2 cellular contexts compared by ENCODE assay signal in the genomic region with DNA sequence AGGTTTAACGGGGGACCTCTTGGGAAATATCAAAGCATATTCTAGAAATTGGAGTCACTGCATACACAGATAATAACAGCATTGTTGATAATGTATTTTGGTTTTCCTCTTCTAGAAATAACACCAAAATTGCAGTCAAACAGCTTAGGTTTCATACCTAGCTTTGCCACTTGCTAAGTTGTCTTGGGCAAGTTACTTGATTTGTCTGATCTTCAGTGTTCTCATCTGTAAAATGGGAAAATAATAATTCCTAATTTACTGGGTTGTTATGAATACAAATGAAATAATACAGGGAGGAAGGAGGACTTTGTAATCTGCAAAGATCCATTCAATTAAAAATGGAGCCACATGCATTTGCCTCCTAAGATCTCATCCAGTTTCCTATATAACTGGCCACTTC.
TF ChIP-seq lines count a peak whose summit lies in the region.

No MANE protein-coding gene starts in this region.

TF ChIP-seq in HepG2, 621 proteins besides CTCF, POLR2A, EP300 and RAD21:
- no peak for TF ChIP-seq MYNN (CRISPR knock-in tag; IDR thresholded peaks at IDR 0.05; ENCODE audit: low read depth)
- TF ChIP-seq BHLHE40 (IDR thresholded peaks at IDR 0.05; ENCODE audit: low read length), result no peak
- TF ChIP-seq, protein P1, sequence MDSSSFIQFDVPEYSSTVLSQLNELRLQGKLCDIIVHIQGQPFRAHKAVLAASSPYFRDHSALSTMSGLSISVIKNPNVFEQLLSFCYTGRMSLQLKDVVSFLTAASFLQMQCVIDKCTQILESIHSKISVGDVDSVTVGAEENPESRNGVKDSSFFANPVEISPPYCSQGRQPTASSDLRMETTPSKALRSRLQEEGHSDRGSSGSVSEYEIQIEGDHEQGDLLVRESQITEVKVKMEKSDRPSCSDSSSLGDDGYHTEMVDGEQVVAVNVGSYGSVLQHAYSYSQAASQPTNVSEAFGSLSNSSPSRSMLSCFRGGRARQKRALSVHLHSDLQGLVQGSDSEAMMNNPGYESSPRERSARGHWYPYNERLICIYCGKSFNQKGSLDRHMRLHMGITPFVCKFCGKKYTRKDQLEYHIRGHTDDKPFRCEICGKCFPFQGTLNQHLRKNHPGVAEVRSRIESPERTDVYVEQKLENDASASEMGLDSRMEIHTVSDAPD (CRISPR knock-in tag; IDR thresholded peaks at IDR 0.05), result no peak
- no peak for TF ChIP-seq HIVEP1 (CRISPR knock-in tag; IDR thresholded peaks at IDR 0.05)
- TF ChIP-seq YEATS4 (CRISPR knock-in tag; IDR thresholded peaks at IDR 0.05; ENCODE audit: borderline replicate concordance), result no peak
- no peak for TF ChIP-seq CEBPG (CRISPR knock-in tag; IDR thresholded peaks at IDR 0.05)
- no peak for TF ChIP-seq TEAD2 (CRISPR knock-in tag; IDR thresholded peaks at IDR 0.05)
- TF ChIP-seq, protein P2, sequence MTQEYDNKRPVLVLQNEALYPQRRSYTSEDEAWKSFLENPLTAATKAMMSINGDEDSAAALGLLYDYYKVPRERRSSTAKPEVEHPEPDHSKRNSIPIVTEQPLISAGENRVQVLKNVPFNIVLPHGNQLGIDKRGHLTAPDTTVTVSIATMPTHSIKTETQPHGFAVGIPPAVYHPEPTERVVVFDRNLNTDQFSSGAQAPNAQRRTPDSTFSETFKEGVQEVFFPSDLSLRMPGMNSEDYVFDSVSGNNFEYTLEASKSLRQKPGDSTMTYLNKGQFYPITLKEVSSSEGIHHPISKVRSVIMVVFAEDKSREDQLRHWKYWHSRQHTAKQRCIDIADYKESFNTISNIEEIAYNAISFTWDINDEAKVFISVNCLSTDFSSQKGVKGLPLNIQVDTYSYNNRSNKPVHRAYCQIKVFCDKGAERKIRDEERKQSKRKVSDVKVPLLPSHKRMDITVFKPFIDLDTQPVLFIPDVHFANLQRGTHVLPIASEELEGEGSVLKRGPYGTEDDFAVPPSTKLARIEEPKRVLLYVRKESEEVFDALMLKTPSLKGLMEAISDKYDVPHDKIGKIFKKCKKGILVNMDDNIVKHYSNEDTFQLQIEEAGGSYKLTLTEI (CRISPR knock-in tag; conservative IDR thresholded peaks at IDR 0.05), result no peak
- TF ChIP-seq, protein P3, sequence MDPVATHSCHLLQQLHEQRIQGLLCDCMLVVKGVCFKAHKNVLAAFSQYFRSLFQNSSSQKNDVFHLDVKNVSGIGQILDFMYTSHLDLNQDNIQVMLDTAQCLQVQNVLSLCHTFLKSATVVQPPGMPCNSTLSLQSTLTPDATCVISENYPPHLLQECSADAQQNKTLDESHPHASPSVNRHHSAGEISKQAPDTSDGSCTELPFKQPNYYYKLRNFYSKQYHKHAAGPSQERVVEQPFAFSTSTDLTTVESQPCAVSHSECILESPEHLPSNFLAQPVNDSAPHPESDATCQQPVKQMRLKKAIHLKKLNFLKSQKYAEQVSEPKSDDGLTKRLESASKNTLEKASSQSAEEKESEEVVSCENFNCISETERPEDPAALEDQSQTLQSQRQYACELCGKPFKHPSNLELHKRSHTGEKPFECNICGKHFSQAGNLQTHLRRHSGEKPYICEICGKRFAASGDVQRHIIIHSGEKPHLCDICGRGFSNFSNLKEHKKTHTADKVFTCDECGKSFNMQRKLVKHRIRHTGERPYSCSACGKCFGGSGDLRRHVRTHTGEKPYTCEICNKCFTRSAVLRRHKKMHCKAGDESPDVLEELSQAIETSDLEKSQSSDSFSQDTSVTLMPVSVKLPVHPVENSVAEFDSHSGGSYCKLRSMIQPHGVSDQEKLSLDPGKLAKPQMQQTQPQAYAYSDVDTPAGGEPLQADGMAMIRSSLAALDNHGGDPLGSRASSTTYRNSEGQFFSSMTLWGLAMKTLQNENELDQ (CRISPR knock-in tag; IDR thresholded peaks at IDR 0.05; ENCODE audit: borderline replicate concordance), result no peak
- no peak for TF ChIP-seq TMF1 (CRISPR knock-in tag; IDR thresholded peaks at IDR 0.05; ENCODE audit: low read depth)
- no peak for TF ChIP-seq PTBP1 (IDR thresholded peaks at IDR 0.05; ENCODE audit: low read depth, low read length, poor library complexity, severe bottlenecking)
- TF ChIP-seq ZFY (CRISPR knock-in tag; IDR thresholded peaks at IDR 0.05), result no peak
TF ChIP-seq in HepG2: peak in this region for 0.

TF ChIP-seq in H1, 55 proteins besides CTCF, POLR2A, EP300 and RAD21:
- no peak for TF ChIP-seq NRF1 (IDR thresholded peaks at IDR 0.05; ENCODE audit: low read depth, low read length)
- TF ChIP-seq, protein P4, sequence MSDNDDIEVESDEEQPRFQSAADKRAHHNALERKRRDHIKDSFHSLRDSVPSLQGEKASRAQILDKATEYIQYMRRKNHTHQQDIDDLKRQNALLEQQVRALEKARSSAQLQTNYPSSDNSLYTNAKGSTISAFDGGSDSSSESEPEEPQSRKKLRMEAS (IDR thresholded peaks at IDR 0.05), result no peak
- no peak for TF ChIP-seq JUN (IDR thresholded peaks at IDR 0.05; ENCODE audit: low read depth, low read length)
- TF ChIP-seq RNF2 (IDR thresholded peaks at IDR 0.05; ENCODE audit: borderline replicate concordance, low read depth, low read length, missing control alignments, poor library complexity, severe bottlenecking), result no peak
